ENCODE assay signal across 18 cellular contexts in the genomic region with DNA sequence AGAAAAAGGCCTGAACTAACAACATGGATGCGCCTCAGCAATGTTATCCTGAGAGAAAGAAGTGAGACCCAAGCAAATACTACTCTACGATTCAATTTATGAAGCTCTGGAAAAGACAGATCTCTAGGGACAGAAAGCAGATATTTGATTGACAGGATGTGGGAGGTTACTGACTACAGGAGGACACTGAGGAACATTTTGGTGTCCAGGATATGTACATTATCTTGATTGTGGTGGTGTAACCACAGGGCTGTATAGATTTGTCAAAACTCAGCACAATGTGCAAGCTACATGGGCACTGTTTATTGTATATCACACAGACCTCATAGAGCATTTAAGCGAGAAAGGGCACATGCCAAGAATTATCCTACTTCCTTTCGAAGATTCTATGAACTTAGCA.
DNase-seq lines count a peak whose midpoint lies in the region; ATAC-seq, FAIRE-seq and TF ChIP-seq lines count a peak whose summit lies in the region.
"Had no signal": no experiment of that assay in that cellular context is flagged by ENCODE, and none has a peak within 500 bp of the region (broad histone marks: within the 10 kb centered on the region; RNA-seq: fewer than 3 reads in every experiment).

No MANE protein-coding gene starts in this region.

- no peak for TF ChIP-seq POLR2A in GM12878 (IDR thresholded peaks at IDR 0.05; ENCODE audit: low read depth, low read length)

- no peak for TF ChIP-seq EP300 in GM12878 (IDR thresholded peaks at IDR 0.05; ENCODE audit: borderline replicate concordance in 1 of 2, control insufficient read depth in 1 of 2, low read depth in 2 of 2, low read length in 2 of 2)

- RAD21 ChIA-PET in GM12878 (lab: Charles Lee; ENCODE audit: unreplicated experiment), result interaction anchor here (1.5 kb wide), 1 partner anchor 91 kb away, joined by 4 read pairs; no protein-coding TSS in a partner anchor

- no peaks in the 10 kb centered on the region for H4K20me1 ChIP-seq in GM12878 (ENCODE audit: control insufficient read depth, insufficient read depth)

- H3K4me3 Mint-ChIP-seq in CD14-positive monocyte, result no peak overlapping the region
- H3K4me3 Mint-ChIP-seq in CD8-positive, alpha-beta memory T cell, result peak overlapping the region in 1 of 7 donors; percentile 24
- H3K4me3 Mint-ChIP-seq: CD8-positive, alpha-beta T cell; HFFc6 had no signal

- FAIRE-seq in GM12878 (lab: Jason Lieb, UNC) (no peak), pancreas (lab: Jason Lieb, UNC) (no peak)
- FAIRE-seq: A549, H1, HepG2, HTR-8/SVneo had no signal

- ATAC-seq in GM12878 (no peak), pancreas (no peak), left colon (no peak), GM18502 (IDR thresholded peaks at IDR 0.05; ENCODE audit: poor library complexity, unreplicated experiment) (no peak)
- ATAC-seq: A549; CD8-positive, alpha-beta T cell; HepG2 had no signal

- H3K27me3 Mint-ChIP-seq in CD14-positive monocyte (ENCODE audit: low read depth in 3 of 3), result peaks cover 0 to 1% (median 0%) of the 10 kb centered on the region in 3 donors
- no peaks in the 10 kb centered on the region for H3K27me3 Mint-ChIP-seq in CD8-positive, alpha-beta memory T cell

- SMC1A ChIA-PET in GM12878 (lab: Charles Lee; ENCODE audit: uncharacterized antibody, unreplicated experiment), result interaction anchor here (0.9 kb wide), 1 partner anchor 26 kb away, joined by 3 read pairs; no protein-coding TSS in a partner anchor

- H3K9me3 Mint-ChIP-seq in CD14-positive monocyte, result peaks cover 0 to 3% (median 0%) of the 10 kb centered on the region in 7 donors
- H3K9me3 Mint-ChIP-seq in CD8-positive, alpha-beta memory T cell, result no peaks in the 10 kb centered on the region
- H3K9me3 Mint-ChIP-seq: CD8-positive, alpha-beta T cell; HFFc6 had no signal

- intact Hi-C loops in CD14-positive monocyte (cut with micrococcal nuclease), result no loop called here
- intact Hi-C loops in GM12878 (cut with micrococcal nuclease; ENCODE audit: unreplicated experiment), result no loop called here
- intact Hi-C loops in pancreas (cut with DNase I), result no loop called here
- intact Hi-C loops in left colon (cut with DNase I, micrococcal nuclease), result no loop called here

- DNase-seq in CD14-positive monocyte (ENCODE audit: low spot score) (no peak), HEK293T (ENCODE audit: extremely low spot score) (no peak), GM12878 (ENCODE audit: low read depth, low spot score) (no peak), pancreas (no peak), left colon (no peak)
- no peak for DNase-seq in CD8-positive, alpha-beta memory T cell
- DNase-seq: BE2C; Caco-2; CD8-positive, alpha-beta T cell; DMS53; HFFc6 had no signal

- no TSS peak for BruUV-seq in GM12878 (replicated peaks; lab: Mats Ljungman, UMichigan)

- H3K27ac Mint-ChIP-seq in CD14-positive monocyte, result peak overlapping the region; percentile 82 to 97 (median 88)
- peak overlapping the region in 7 of 8 donors; percentile 12 to 70 (median 43) for H3K27ac Mint-ChIP-seq in CD8-positive, alpha-beta memory T cell
- H3K27ac Mint-ChIP-seq: CD8-positive, alpha-beta T cell; HFFc6 had no signal

- POLR2A ChIA-PET in CD8-positive, alpha-beta memory T cell (lab: Charles Lee), result no interaction called here
- POLR2A ChIA-PET in HEK293T (lab: Yijun Ruan, JAX), result no interaction called here
- POLR2A ChIA-PET in GM12878 (lab: Charles Lee), result no interaction called here

- no peaks in the 10 kb centered on the region for H3K79me2 ChIP-seq in GM12878 (ENCODE audit: control insufficient read depth, insufficient read depth, low read length)

- H3K4me1 Mint-ChIP-seq in CD14-positive monocyte, result peaks cover 46% of the 10 kb centered on the region
- H3K4me1 Mint-ChIP-seq in CD8-positive, alpha-beta memory T cell, result peaks cover 44 to 56% (median 51%) of the 10 kb centered on the region in 3 donors

- H2AFZ ChIP-seq in GM12878 (ENCODE audit: control insufficient read depth, low read depth, low read length), result no peak overlapping the region

- H3K27ac ChIP-seq in CD8-positive, alpha-beta memory T cell (ENCODE audit: low read depth, low read length), result no peak overlapping the region
- no peak overlapping the region for H3K27ac ChIP-seq in GM12878 (ENCODE audit: control insufficient read depth, insufficient read depth)
- H3K27ac ChIP-seq in pancreas, result no peak overlapping the region
- H3K27ac ChIP-seq: A549, C4-2B had no signal

- H3K4me1 ChIP-seq in CD8-positive, alpha-beta memory T cell (ENCODE audit: insufficient read depth, low read length), result peaks cover 20% of the 10 kb centered on the region
- H3K4me1 ChIP-seq in GM12878 (ENCODE audit: control insufficient read depth, insufficient read depth, low read length), result peaks cover 8% of the 10 kb centered on the region
- no peaks in the 10 kb centered on the region for H3K4me1 ChIP-seq in pancreas
- H3K4me1 ChIP-seq: A549, BE2C, Caco-2 had no signal

- H3K9me3 ChIP-seq in CD8-positive, alpha-beta memory T cell (ENCODE audit: low read length), result no peaks in the 10 kb centered on the region
- H3K9me3 ChIP-seq in GM12878 (replicated peaks; ENCODE audit: control insufficient read depth, insufficient read depth, low read length) (no peaks in the 10 kb centered on the region), pancreas (no peaks in the 10 kb centered on the region)
- H3K9me3 ChIP-seq: A549, BE2C, Caco-2, HAP-1 had no signal

- H3K4me3 ChIP-seq in CD8-positive, alpha-beta memory T cell (ENCODE audit: low read length), result no peak overlapping the region
- H3K4me3 ChIP-seq in GM12878 (no peak overlapping the region), pancreas (no peak overlapping the region)
- H3K4me3 ChIP-seq: A549, HAP-1 had no signal

- H3K36me3 ChIP-seq in CD8-positive, alpha-beta memory T cell (ENCODE audit: insufficient read depth, low read length), result no peaks in the 10 kb centered on the region
- H3K36me3 ChIP-seq in GM12878 (ENCODE audit: control insufficient read depth in 2 of 2, insufficient read depth in 2 of 2, low read length in 1 of 2) (no peaks in the 10 kb centered on the region; a peak in 1 of 4 replicates), pancreas (no peaks in the 10 kb centered on the region)
- H3K36me3 ChIP-seq: BE2C, HAP-1 had no signal

- H3K4me2 ChIP-seq in GM12878 (ENCODE audit: control insufficient read depth, insufficient read depth), result no peak overlapping the region
- H3K4me2 ChIP-seq: A549 had no signal

- in situ Hi-C loops in GM12878 (cut with MboI), result no loop called here

- H3K27me3 ChIP-seq in CD8-positive, alpha-beta memory T cell (ENCODE audit: insufficient read depth, low read length, poor library complexity, severe bottlenecking), result no peaks in the 10 kb centered on the region
- H3K27me3 ChIP-seq in GM12878 (replicated peaks in 1 of 2; ENCODE audit: control insufficient read depth in 2 of 2, insufficient read depth in 2 of 2, low read length in 1 of 2), result no peaks in the 10 kb centered on the region
- H3K27me3 ChIP-seq in pancreas, result no peaks in the 10 kb centered on the region
- H3K27me3 ChIP-seq: BE2C had no signal

- TF ChIP-seq CTCF in CD14-positive monocyte (IDR thresholded peaks at IDR 0.05) (no peak), GM12878 (IDR thresholded peaks at IDR 0.05 in 2 of 3, conservative IDR thresholded peaks at IDR 0.05 in 1 of 3; ENCODE audit: control insufficient read depth in 2 of 3, extremely low read depth in 1 of 3, insufficient read depth in 1 of 3, low read depth in 3 of 3, low read length in 3 of 3) (no peak), pancreas (IDR thresholded peaks at IDR 0.05) (no peak)

- 97% methylated on average over 4 of the region's 4 CpGs for WGBS in GM12878 (ENCODE audit: insufficient coverage, insufficient replicate concordance, low lambda C conversion rate, missing lambda C conversion rate)
- WGBS in pancreas, 2 donors, result 94 to 99% methylated on average over 4 of the region's 4 CpGs

- TF ChIP-seq RAD21 in GM12878 (IDR thresholded peaks at IDR 0.05; ENCODE audit: insufficient read depth, low read depth, low read length), result no peak

- CTCF ChIA-PET in CD8-positive, alpha-beta memory T cell (lab: Charles Lee), result no interaction called here
- CTCF ChIA-PET in HEK293T (lab: Yijun Ruan, JAX), result no interaction called here
- CTCF ChIA-PET in GM12878 (lab: Yijun Ruan, JAX), result interaction anchor here (0.6 to 1.7 kb wide), 2 partner anchors 20 to 336 kb away, joined by 3 to 5 read pairs; no protein-coding TSS in a partner anchor

- no peak overlapping the region for H3K9ac ChIP-seq in GM12878 (ENCODE audit: control insufficient read depth, insufficient read depth, low read length)

- peaks cover 5 to 11% of the 10 kb centered on the region in 2 donors for H3K36me3 Mint-ChIP-seq in CD14-positive monocyte
- peaks cover 0 to 4% (median 0%) of the 10 kb centered on the region in 3 donors for H3K36me3 Mint-ChIP-seq in CD8-positive, alpha-beta memory T cell

TF ChIP-seq in HEK293T, 16 proteins besides CTCF, POLR2A, EP300 and RAD21:
- TF ChIP-seq FOXA1 (IDR thresholded peaks at IDR 0.05), result no peak
- no peak for TF ChIP-seq CTBP1 (IDR thresholded peaks at IDR 0.05; ENCODE audit: borderline replicate concordance)
- TF ChIP-seq TARDBP (IDR thresholded peaks at IDR 0.05), result no peak
- TF ChIP-seq, protein P1, sequence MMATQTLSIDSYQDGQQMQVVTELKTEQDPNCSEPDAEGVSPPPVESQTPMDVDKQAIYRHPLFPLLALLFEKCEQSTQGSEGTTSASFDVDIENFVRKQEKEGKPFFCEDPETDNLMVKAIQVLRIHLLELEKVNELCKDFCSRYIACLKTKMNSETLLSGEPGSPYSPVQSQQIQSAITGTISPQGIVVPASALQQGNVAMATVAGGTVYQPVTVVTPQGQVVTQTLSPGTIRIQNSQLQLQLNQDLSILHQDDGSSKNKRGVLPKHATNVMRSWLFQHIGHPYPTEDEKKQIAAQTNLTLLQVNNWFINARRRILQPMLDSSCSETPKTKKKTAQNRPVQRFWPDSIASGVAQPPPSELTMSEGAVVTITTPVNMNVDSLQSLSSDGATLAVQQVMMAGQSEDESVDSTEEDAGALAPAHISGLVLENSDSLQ (IDR thresholded peaks at IDR 0.05), result peak; percentile 36; the same call in 1 of the 2 replicates

TF ChIP-seq in GM12878, 131 proteins besides CTCF, POLR2A, EP300 and RAD21:
- TF ChIP-seq BHLHE40 (IDR thresholded peaks at IDR 0.05; ENCODE audit: borderline replicate concordance in 1 of 2, low read depth in 2 of 2, low read length in 1 of 2), result no peak
- TF ChIP-seq, protein P1 (IDR thresholded peaks at IDR 0.05), result 0 out of 2 replicates have a peak, but pooled peaks have one; percentile 25
TF ChIP-seq in GM12878: peak in this region for 1.
